In genomic region chr20:61223121-61223520, GRCh38 we compare ENCODE assay signal across 6 cellular contexts. TPM values are rescaled to one million over a fixed set of nuclear protein-coding genes. Genes with fewer than 3 reads are reported as not detected.
"Had no signal": no experiment of that assay in that cellular context is flagged by ENCODE, and none has a peak within 500 bp of the region (broad histone marks: within the 10 kb centered on the region; RNA-seq: fewer than 3 reads in every experiment).

No MANE protein-coding gene starts in this region.

- ATAC-seq: HepG2, K562 had no signal

- H3K27ac ChIP-seq: HL-60 had no signal

- DNase-seq: IMR-90 had no signal

- H3K4me3 ChIP-seq: K562 had no signal

RNA-seq across cellular contexts. Expression of gene CDH4, which starts 28.9 kb away (rescaled TPM):
- total RNA-seq: HepG2, HT-29, K562 had no signal
- polyA plus RNA-seq: HepG2, IgD-negative memory B cell had no signal
